ENCODE assay signal across 1 cellular context in genomic region chr9:99105152-99106043, GRCh38.
TF ChIP-seq lines count a peak whose summit lies in the region.

No MANE protein-coding gene starts in this region.

TF ChIP-seq in K562, 482 proteins besides CTCF, POLR2A, EP300 and RAD21 (continued from another document and continues in another):
- TF ChIP-seq HDAC8 (tag; IDR thresholded peaks at IDR 0.05) (no peak), ZKSCAN1 (IDR thresholded peaks at IDR 0.05; ENCODE audit: low read depth, low read length) (no peak), TEAD2 (tag; IDR thresholded peaks at IDR 0.05) (no peak), TAF1 (IDR thresholded peaks at IDR 0.05; ENCODE audit: control insufficient read depth, extremely low read depth, insufficient read depth, low read length, severe bottlenecking) (peak; percentile 14), CBFB (CRISPR knock-in tag; IDR thresholded peaks at IDR 0.05) (no peak), ZBTB2 (IDR thresholded peaks at IDR 0.05) (no peak), RBBP5 (IDR thresholded peaks at IDR 0.05; ENCODE audit: borderline replicate concordance, insufficient read depth, low read length, poor library complexity, severe bottlenecking) (peak; percentile 69), CLOCK (CRISPR knock-in tag; IDR thresholded peaks at IDR 0.05; ENCODE audit: borderline replicate concordance) (no peak), ZNF57 (CRISPR knock-in tag; IDR thresholded peaks at IDR 0.05) (no peak), CHCHD3 (CRISPR knock-in tag; IDR thresholded peaks at IDR 0.05) (no peak), THRA (IDR thresholded peaks at IDR 0.05) (no peak), POLR2H (tag; IDR thresholded peaks at IDR 0.05; ENCODE audit: low read depth) (0 out of 2 replicates have a peak, but pooled peaks have one; percentile 58), BRCA1 (IDR thresholded peaks at IDR 0.05) (no peak), BRCA1 (CRISPR knock-in tag; IDR thresholded peaks at IDR 0.05) (0 out of 2 replicates have a peak, but pooled peaks have one; percentile 28), TAL1 (IDR thresholded peaks at IDR 0.05) (no peak), ZBTB40 (IDR thresholded peaks at IDR 0.05) (0 out of 2 replicates have a peak, but pooled peaks have one; percentile 13), ZBTB40 (CRISPR knock-in tag; IDR thresholded peaks at IDR 0.05) (no peak), ZNF354B (CRISPR knock-in tag; IDR thresholded peaks at IDR 0.05) (no peak), HES1 (IDR thresholded peaks at IDR 0.05; ENCODE audit: low read depth) (no peak), YY1 (IDR thresholded peaks at IDR 0.05; ENCODE audit: borderline replicate concordance in 1 of 3, control insufficient read depth in 1 of 3, extremely low read depth in 1 of 3, insufficient read depth in 3 of 3, insufficient read length in 1 of 3, insufficient replicate concordance in 2 of 3, low read depth in 1 of 3, low read length in 2 of 3) (peak in 1 of 3 experiments; percentile 60), HDAC1 (IDR thresholded peaks at IDR 0.05) (0 out of 4 replicates have a peak, but pooled peaks of 1 of the 2 experiments have one; percentile 32), ETV5 (CRISPR knock-in tag; IDR thresholded peaks at IDR 0.05; ENCODE audit: low read depth) (peak; percentile 18; the same call in 1 of the 2 replicates), ZNF212 (CRISPR knock-in tag; IDR thresholded peaks at IDR 0.05) (no peak), NFATC3 (IDR thresholded peaks at IDR 0.05) (no peak), RBM15 (IDR thresholded peaks at IDR 0.05; ENCODE audit: insufficient read depth, low read length) (no peak), FOXA3 (CRISPR knock-in tag; conservative IDR thresholded peaks at IDR 0.05 in 1 of 2, IDR thresholded peaks at IDR 0.05 in 1 of 2) (no peak), SMARCA5 (IDR thresholded peaks at IDR 0.05) (no peak), CREB3 (tag; conservative IDR thresholded peaks at IDR 0.05; ENCODE audit: low read depth) (no peak), EP400 (IDR thresholded peaks at IDR 0.05) (no peak), COPS2 (conservative IDR thresholded peaks at IDR 0.05) (no peak), HMBOX1 (IDR thresholded peaks at IDR 0.05) (no peak), PYGO2 (tag; IDR thresholded peaks at IDR 0.05) (no peak), ETS1 (conservative IDR thresholded peaks at IDR 0.05; ENCODE audit: control insufficient read depth, low read depth, low read length) (peak; percentile 8; the same call in 1 of the 2 replicates), ZNF347 (CRISPR knock-in tag; IDR thresholded peaks at IDR 0.05; ENCODE audit: low read depth) (no peak), THAP7 (CRISPR knock-in tag; IDR thresholded peaks at IDR 0.05) (no peak; the same call in 1 of the 2 replicates), ATF4 (CRISPR knock-in tag; IDR thresholded peaks at IDR 0.05) (no peak), NR2C1 (IDR thresholded peaks at IDR 0.05) (no peak), NR2C1 (tag; IDR thresholded peaks at IDR 0.05) (no peak), ZBTB43 (CRISPR knock-in tag; IDR thresholded peaks at IDR 0.05) (no peak), CBX1 (IDR thresholded peaks at IDR 0.05; ENCODE audit: low read depth) (no peak; the same call in 1 of the 2 replicates)
